9 cellular contexts compared by ENCODE assay signal in genomic region chr6:5143625-5144311, GRCh38. TPM values are rescaled to one million over a fixed set of nuclear protein-coding genes. Genes with fewer than 3 reads are reported as not detected.
DNase-seq lines count a peak whose midpoint lies in the region; ATAC-seq and TF ChIP-seq lines count a peak whose summit lies in the region.
"Had no signal": no experiment of that assay in that cellular context is flagged by ENCODE, and none has a peak within 500 bp of the region (broad histone marks: within the 10 kb centered on the region; RNA-seq: fewer than 3 reads in every experiment).

No MANE protein-coding gene starts in this region.

- H3K27me3 ChIP-seq in DND-41 (ENCODE audit: insufficient read depth, low read length, poor library complexity): no peaks in the 10 kb centered on the region
- no peaks in the 10 kb centered on the region for H3K27me3 ChIP-seq in right lobe of liver

- H2AFZ ChIP-seq in DND-41 (ENCODE audit: low read depth, low read length): no peak overlapping the region

- H3K4me3 Mint-ChIP-seq in chondrocyte (ENCODE audit: unreplicated experiment): no peak overlapping the region
- H3K4me3 Mint-ChIP-seq: activated naive CD4-positive, alpha-beta T cell treated with anti-CD3 and anti-CD28 coated beads, Interleukin-2, amount 50 U/mL, for 24 hours had no signal

- WGBS in right lobe of liver (ENCODE audit: insufficient coverage, low coverage, low lambda C conversion rate, missing lambda C conversion rate): 39% methylated on average over 9 of the region's 9 CpGs

- ATAC-seq in DND-41 (ENCODE audit: insufficient read depth, low read depth): peak; percentile 90
- ATAC-seq in HG03108 (IDR thresholded peaks at IDR 0.05; ENCODE audit: unreplicated experiment): peak; percentile 53
- peak; percentile 84 to 88 (median 86) for ATAC-seq in right lobe of liver

- no peak overlapping the region for H3K4me2 ChIP-seq in DND-41 (ENCODE audit: insufficient read depth, low read length)

- H3K36me3 Mint-ChIP-seq in chondrocyte (ENCODE audit: low read depth): no peaks in the 10 kb centered on the region

- H3K36me3 ChIP-seq in DND-41 (ENCODE audit: insufficient read depth, low read length) (0 out of 2 replicates have a peak, but pooled peaks cover 3% of the 10 kb centered on the region), right lobe of liver (no peaks in the 10 kb centered on the region)

- TF ChIP-seq CTCF in DND-41 (IDR thresholded peaks at IDR 0.05; ENCODE audit: borderline replicate concordance, extremely low read depth, low read length, poor library complexity, severe bottlenecking): peak; percentile 88
- peak; percentile 98 for TF ChIP-seq CTCF in chondrocyte (IDR thresholded peaks at IDR 0.05)
- peak; percentile 91 to 94 (median 92) for TF ChIP-seq CTCF in right lobe of liver (IDR thresholded peaks at IDR 0.05)

- intact Hi-C loops in right lobe of liver (cut with DNase I): loop anchor here (10.0 kb wide), 2 partner anchors 161 to 261 kb away; no protein-coding TSS in a partner anchor

- H4K20me1 ChIP-seq in DND-41 (ENCODE audit: insufficient read depth, low read length): peaks cover 25% of the 10 kb centered on the region

- H3K4me3 ChIP-seq in DND-41 (ENCODE audit: low read depth in 1 of 2, low read length in 2 of 2): no peak overlapping the region
- no peak overlapping the region for H3K4me3 ChIP-seq in right lobe of liver

- H3K27ac Mint-ChIP-seq in chondrocyte (ENCODE audit: unreplicated experiment): no peak overlapping the region
- H3K27ac Mint-ChIP-seq: activated naive CD4-positive, alpha-beta T cell treated with anti-CD3 and anti-CD28 coated beads, Interleukin-2, amount 50 U/mL, for 24 hours had no signal

- H3K4me1 Mint-ChIP-seq in chondrocyte (ENCODE audit: low read depth): peaks cover 2% of the 10 kb centered on the region

- H3K9me3 ChIP-seq in DND-41 (ENCODE audit: insufficient read depth, low read length, severe bottlenecking): no peaks in the 10 kb centered on the region
- no peaks in the 10 kb centered on the region for H3K9me3 ChIP-seq in right lobe of liver

- H3K27me3 Mint-ChIP-seq in chondrocyte (ENCODE audit: low read depth): no peaks in the 10 kb centered on the region
- H3K27me3 Mint-ChIP-seq: activated naive CD4-positive, alpha-beta T cell treated with anti-CD3 and anti-CD28 coated beads, Interleukin-2, amount 50 U/mL, for 24 hours had no signal

- no peak for TF ChIP-seq POLR2A in right lobe of liver (IDR thresholded peaks at IDR 0.05)

- no peak overlapping the region for H3K9ac ChIP-seq in DND-41 (ENCODE audit: low read depth, low read length)

- no peaks in the 10 kb centered on the region for H3K9me3 Mint-ChIP-seq in chondrocyte (ENCODE audit: low read depth)
- H3K9me3 Mint-ChIP-seq: activated naive CD4-positive, alpha-beta T cell treated with anti-CD3 and anti-CD28 coated beads, Interleukin-2, amount 50 U/mL, for 24 hours had no signal

- peak; percentile 78 for DNase-seq in DND-41
- peak; percentile 22 for DNase-seq in NCI-H524 treated with DMSO at 0.1 percent for 48 hours (lab: John Stamatoyannopoulos, UW)
- peak; percentile 88 for DNase-seq in activated CD4-positive, alpha-beta T cell treated with anti-CD3 and anti-CD28 coated beads for 48 hours
- DNase-seq in chondrocyte (ENCODE audit: low spot score): no peak
- DNase-seq in right lobe of liver: peak; percentile 83 to 86 (median 83)
- DNase-seq in stimulated activated CD4-positive, alpha-beta T cell treated with anti-CD3 and anti-CD28 coated beads, TNF-alpha, amount 100 ng/mL, for 1 hour (ENCODE audit: low read depth in 3 of 3, low spot score in 1 of 3): peak; percentile 40 to 79 (median 66)
- no peak for DNase-seq in mesenteric fat pad (ENCODE audit: low spot score)

- no peaks in the 10 kb centered on the region for H3K4me1 ChIP-seq in DND-41 (ENCODE audit: insufficient read depth, low read length)
- H3K4me1 ChIP-seq in right lobe of liver: peaks cover 0 to 7% (median 0%) of the 10 kb centered on the region in 4 donors

- no peaks in the 10 kb centered on the region for H3K79me2 ChIP-seq in DND-41 (ENCODE audit: insufficient read depth, low read length)

- H3K27ac ChIP-seq in DND-41 (ENCODE audit: low read length) (no peak overlapping the region), right lobe of liver (no peak overlapping the region)

RNA-seq across cellular contexts. Expression of gene PPP1R3G, which starts 58.6 kb away (rescaled TPM):
- total RNA-seq in chondrocyte (0.56 to 2.6 TPM (median 2.2 TPM) in 3 replicates), right lobe of liver (under 1 TPM; 0.35 to 0.98 (median 0.52) TPM), mesenteric fat pad (1.3 TPM)

Comparison
In these comparisons a context has a peak if more than half of its experiments do, and no peak if none do; other contexts are left out.
1. DNase-seq: peak in DND-41 (single experiment), NCI-H524 treated with DMSO at 0.1 percent for 48 hours (single experiment), activated CD4-positive, alpha-beta T cell treated with anti-CD3 and anti-CD28 coated beads for 48 hours (single experiment), right lobe of liver (3 of 3) and stimulated activated CD4-positive, alpha-beta T cell treated with anti-CD3 and anti-CD28 coated beads, TNF-alpha, amount 100 ng/mL, for 1 hour (3 of 3); none in chondrocyte (single experiment) and mesenteric fat pad (single experiment).
2. Peak in every context shown above with its lines, with median percentiles within 50 percentile points of each other: ATAC-seq and CTCF ChIP-seq.